In genomic region chr14:24428628-24429394, GRCh38 we compare ENCODE assay signal across 8 cellular contexts. TPM values are rescaled to one million over a fixed set of nuclear protein-coding genes. Genes with fewer than 3 reads are reported as not detected.
DNase-seq lines count a peak whose midpoint lies in the region; ATAC-seq and TF ChIP-seq lines count a peak whose summit lies in the region.

No MANE protein-coding gene starts in this region.

- peak overlapping the region; percentile 94 for H3K4me3 Mint-ChIP-seq in activated CD4-positive, alpha-beta T cell treated with anti-CD3 and anti-CD28 coated beads, Interleukin-2, amount 10 ng/mL, durations not matched to agents 24 days and 14 days
- H3K4me3 Mint-ChIP-seq in activated naive CD8-positive, alpha-beta T cell treated with anti-CD3 and anti-CD28 coated beads for 36 hours, result peak overlapping the region; percentile 90

- H3K27me3 Mint-ChIP-seq in activated CD4-positive, alpha-beta T cell treated with anti-CD3 and anti-CD28 coated beads, Interleukin-2, amount 10 ng/mL, durations not matched to agents 24 days and 14 days, result no peaks in the 10 kb centered on the region
- no peaks in the 10 kb centered on the region for H3K27me3 Mint-ChIP-seq in activated naive CD8-positive, alpha-beta T cell treated with anti-CD3 and anti-CD28 coated beads for 36 hours

- H3K27ac ChIP-seq in left lung, result peak overlapping the region; percentile 96 to 97
- peak overlapping the region; percentile 97 for H3K27ac ChIP-seq in suprapubic skin

- peaks cover 23% of the 10 kb centered on the region for H3K36me3 Mint-ChIP-seq in activated CD4-positive, alpha-beta T cell treated with anti-CD3 and anti-CD28 coated beads, Interleukin-2, amount 10 ng/mL, durations not matched to agents 24 days and 14 days (ENCODE audit: low read depth)
- peaks cover 19% of the 10 kb centered on the region for H3K36me3 Mint-ChIP-seq in activated naive CD8-positive, alpha-beta T cell treated with anti-CD3 and anti-CD28 coated beads for 36 hours

- H3K9me3 ChIP-seq in left lung (no peaks in the 10 kb centered on the region), suprapubic skin (no peaks in the 10 kb centered on the region)

- H3K4me1 Mint-ChIP-seq in activated CD4-positive, alpha-beta T cell treated with anti-CD3 and anti-CD28 coated beads, Interleukin-2, amount 10 ng/mL, durations not matched to agents 24 days and 14 days, result peaks cover 49% of the 10 kb centered on the region
- H3K4me1 Mint-ChIP-seq in activated naive CD8-positive, alpha-beta T cell treated with anti-CD3 and anti-CD28 coated beads for 36 hours, result peaks cover 44% of the 10 kb centered on the region

- H3K27ac Mint-ChIP-seq in activated CD4-positive, alpha-beta T cell treated with anti-CD3 and anti-CD28 coated beads, Interleukin-2, amount 10 ng/mL, durations not matched to agents 24 days and 14 days, result peak overlapping the region; percentile 99
- peak overlapping the region; percentile 97 for H3K27ac Mint-ChIP-seq in activated naive CD8-positive, alpha-beta T cell treated with anti-CD3 and anti-CD28 coated beads for 36 hours

- ATAC-seq in left lung, result no peak

- TF ChIP-seq POLR2A in suprapubic skin (IDR thresholded peaks at IDR 0.05), result no peak

- 85% methylated on average over 13 of the region's 18 CpGs for WGBS in suprapubic skin

- H3K27me3 ChIP-seq in left lung (no peaks in the 10 kb centered on the region), suprapubic skin (no peaks in the 10 kb centered on the region)

- no peaks in the 10 kb centered on the region for H3K9me3 Mint-ChIP-seq in activated CD4-positive, alpha-beta T cell treated with anti-CD3 and anti-CD28 coated beads, Interleukin-2, amount 10 ng/mL, durations not matched to agents 24 days and 14 days
- no peaks in the 10 kb centered on the region for H3K9me3 Mint-ChIP-seq in activated naive CD8-positive, alpha-beta T cell treated with anti-CD3 and anti-CD28 coated beads for 36 hours

- no peak for TF ChIP-seq EP300 in suprapubic skin (IDR thresholded peaks at IDR 0.05)

- DNase-seq in activated CD4-positive, alpha-beta T cell treated with anti-CD3 and anti-CD28 coated beads, Interleukin-2, amount 10 ng/mL, durations not matched to agents 24 days and 14 days, result peak; percentile 63
- DNase-seq in activated CD4-positive, alpha-beta T cell treated with anti-CD3 and anti-CD28 coated beads for 1 hour, result no peak
- no peak for DNase-seq in activated naive CD8-positive, alpha-beta T cell treated with anti-CD3 and anti-CD28 coated beads for 36 hours
- peak in 1 of 2 donors; percentile 67 for DNase-seq in left lung
- DNase-seq in suprapubic skin (ENCODE audit: low spot score in 2 of 2), result peak in 1 of 2 donors; percentile 65
- DNase-seq in foreskin melanocyte, result no peak
- DNase-seq in NCI-H1417 treated with DMSO at 0.1 percent for 48 hours (lab: John Stamatoyannopoulos, UW), result no peak
- DNase-seq in stimulated activated CD8-positive, alpha-beta memory T cell treated with anti-CD3 and anti-CD28 coated beads, Interleukin-4, amount 100 ng/mL, for 48 hours, result no peak

- intact Hi-C loops in activated CD4-positive, alpha-beta T cell treated with anti-CD3 and anti-CD28 coated beads, Interleukin-2, amount 10 ng/mL, durations not matched to agents 24 days and 14 days (cut with micrococcal nuclease), result no loop called here
- intact Hi-C loops in left lung (cut with DNase I), result no loop called here

- H3K36me3 ChIP-seq in left lung (peaks cover 0 to 19% of the 10 kb centered on the region in 2 donors), suprapubic skin (peaks cover 19% of the 10 kb centered on the region)

- TF ChIP-seq CTCF in left lung (IDR thresholded peaks at IDR 0.05), result no peak
- no peak for TF ChIP-seq CTCF in suprapubic skin (IDR thresholded peaks at IDR 0.05)

- H3K4me3 ChIP-seq in left lung (peak overlapping the region in 1 of 2 donors; percentile 90), suprapubic skin (peak overlapping the region; percentile 87)

- H3K4me1 ChIP-seq in left lung, result peaks cover 23 to 59% of the 10 kb centered on the region in 2 donors
- H3K4me1 ChIP-seq in suprapubic skin, result peaks cover 75% of the 10 kb centered on the region

RNA-seq across cellular contexts. Expression of gene CBLN3, which starts 0.7 kb away (rescaled TPM):
- total RNA-seq in activated CD4-positive, alpha-beta T cell treated with anti-CD3 and anti-CD28 coated beads, Interleukin-2, amount 10 ng/mL, durations not matched to agents 24 days and 14 days, result 4.5 and 7.4 TPM in 2 replicates
- 1 to 10 TPM; 5.5 to 6.4 TPM for total RNA-seq in activated naive CD8-positive, alpha-beta T cell treated with anti-CD3 and anti-CD28 coated beads for 36 hours
- total RNA-seq in left lung, result 1 to 10 TPM; 5.9 to 6.4 TPM
- 1 to 10 TPM in 1 of 4 donors, under 1 TPM in 2, not detected in 1; 0.30 to 2.6 (median 0.93) TPM for total RNA-seq in suprapubic skin

RNA-seq across cellular contexts. Expression of gene KHNYN, which starts 0.9 kb away (rescaled TPM):
- total RNA-seq in activated CD4-positive, alpha-beta T cell treated with anti-CD3 and anti-CD28 coated beads, Interleukin-2, amount 10 ng/mL, durations not matched to agents 24 days and 14 days, result 63.0 and 65.4 TPM in 2 replicates
- 10 to 100 TPM; 47.3 to 48.7 TPM for total RNA-seq in activated naive CD8-positive, alpha-beta T cell treated with anti-CD3 and anti-CD28 coated beads for 36 hours
- total RNA-seq in left lung, result 10 to 100 TPM; 48.0 to 49.3 TPM
- 100 to 1,000 TPM in 1 of 4 donors, 10 to 100 TPM in 3; 56.7 to 145 (median 84.3) TPM for total RNA-seq in suprapubic skin

RNA-seq across cellular contexts. Expression of gene SDR39U1, which starts 13.8 kb away (rescaled TPM):
- total RNA-seq in activated CD4-positive, alpha-beta T cell treated with anti-CD3 and anti-CD28 coated beads, Interleukin-2, amount 10 ng/mL, durations not matched to agents 24 days and 14 days, result 40.8 and 49.7 TPM in 2 replicates
- 10 to 100 TPM; 57.8 to 59.0 TPM for total RNA-seq in activated naive CD8-positive, alpha-beta T cell treated with anti-CD3 and anti-CD28 coated beads for 36 hours
- total RNA-seq in left lung (10 to 100 TPM; 32.7 to 40.7 TPM), suprapubic skin (10 to 100 TPM; 30.1 to 82.3 (median 38.6) TPM)

RNA-seq across cellular contexts. Expression of gene NYNRIN, which starts 30.0 kb away (rescaled TPM):
- total RNA-seq in activated CD4-positive, alpha-beta T cell treated with anti-CD3 and anti-CD28 coated beads, Interleukin-2, amount 10 ng/mL, durations not matched to agents 24 days and 14 days, result not detected in 2 replicates
- under 1 TPM; 0.08 to 0.10 TPM for total RNA-seq in activated naive CD8-positive, alpha-beta T cell treated with anti-CD3 and anti-CD28 coated beads for 36 hours
- total RNA-seq in left lung (10 to 100 TPM; 16.2 to 23.4 TPM), suprapubic skin (10 to 100 TPM; 18.5 to 43.6 (median 29.8) TPM)
